Comparison of ENCODE assay signal across 16 cellular contexts in the genomic region with DNA sequence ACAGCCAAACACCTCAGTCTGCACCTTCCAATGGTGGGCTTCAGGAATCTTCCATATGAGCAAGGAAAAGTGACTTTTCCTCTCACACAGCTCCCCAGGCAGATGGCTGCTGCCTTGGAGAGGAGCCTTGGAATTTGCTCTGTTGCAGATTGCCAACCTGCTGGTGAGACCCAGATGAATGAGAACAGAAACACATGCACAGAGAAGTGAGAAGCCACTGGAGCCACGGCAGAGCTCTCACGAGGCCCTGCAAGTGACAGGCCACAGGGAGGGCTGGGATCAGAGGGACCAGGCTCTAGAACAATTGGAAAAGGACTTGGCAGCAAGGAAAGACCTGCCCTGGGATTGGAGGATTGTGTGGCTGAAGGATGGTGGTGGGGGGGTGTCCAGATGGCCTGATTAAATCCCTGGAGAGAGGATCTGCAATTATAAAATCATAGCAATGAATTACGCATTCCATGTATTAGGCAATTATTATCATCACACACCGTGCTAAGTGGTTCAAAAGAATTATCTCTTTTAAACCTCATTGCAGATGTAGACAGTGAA.
A peak's percentile ranks its signal among the peaks of the same experiment; 100 is the strongest.
DNase-seq lines count a peak whose midpoint lies in the region; ATAC-seq and TF ChIP-seq lines count a peak whose summit lies in the region.
"Had no signal": no experiment of that assay in that cellular context is flagged by ENCODE, and none has a peak within 500 bp of the region (broad histone marks: within the 10 kb centered on the region; RNA-seq: fewer than 3 reads in every experiment).

No MANE protein-coding gene starts in this region.

- no peaks in the 10 kb centered on the region for H3K4me1 Mint-ChIP-seq in Caco-2 (ENCODE audit: low read depth, unreplicated experiment)
- H3K4me1 Mint-ChIP-seq: B cell; CD8-positive, alpha-beta memory T cell had no signal

- H3K27me3 Mint-ChIP-seq in Caco-2 (ENCODE audit: insufficient read depth, unreplicated experiment) = peaks cover 10% of the 10 kb centered on the region

- no peak for TF ChIP-seq CTCF in Caco-2 (IDR thresholded peaks at IDR 0.05; ENCODE audit: insufficient read depth in 1 of 2, low read depth in 1 of 2, low read length in 1 of 2, severe bottlenecking in 1 of 2, unreplicated experiment in 1 of 2)

- H3K4me3 ChIP-seq in BLaER1 treated with 17β-estradiol and CSF1 and Interleukin-3, amounts not matched to agents 10 nM and 100 nM = no peak overlapping the region
- H3K4me3 ChIP-seq in Caco-2 (ENCODE audit: low read depth, low read length) = no peak overlapping the region
- H3K4me3 ChIP-seq: HAP-1 had no signal

- H3K36me3 ChIP-seq in BLaER1 treated with 17β-estradiol and CSF1 and Interleukin-3, amounts not matched to agents 10 nM and 100 nM = peaks cover 0 to 7% (median 0%) of the 10 kb centered on the region in 11 experiments; a peak in 1 of 22 replicates
- H3K36me3 ChIP-seq in Caco-2 (ENCODE audit: control insufficient read depth, insufficient read depth, low read length) = no peaks in the 10 kb centered on the region
- H3K36me3 ChIP-seq: HAP-1 had no signal

- H3K4me2 ChIP-seq in BLaER1 treated with 17β-estradiol and CSF1 and Interleukin-3, amounts not matched to agents 10 nM and 100 nM = peak overlapping the region in 7 of 11 experiments; percentile 2 to 55 (median 30); a peak in 10 of 22 replicates

- no peak overlapping the region for H3K4me3 Mint-ChIP-seq in Caco-2 (ENCODE audit: unreplicated experiment)
- H3K4me3 Mint-ChIP-seq: B cell; CD8-positive, alpha-beta memory T cell; IgD-negative memory B cell had no signal

- H3K27ac ChIP-seq in BLaER1 treated with 17β-estradiol and CSF1 and Interleukin-3, amounts not matched to agents 10 nM and 100 nM = peak overlapping the region in 1 of 11 experiments; percentile 38; a peak in 2 of 22 replicates

- intact Hi-C loops in sciatic nerve (cut with DNase I) = no loop called here
- intact Hi-C loops in Caco-2 (cut with micrococcal nuclease; ENCODE audit: unreplicated experiment) = no loop called here

- no peaks in the 10 kb centered on the region for H3K9me3 ChIP-seq in BLaER1 treated with 17β-estradiol and CSF1 and Interleukin-3, amounts not matched to agents 10 nM and 100 nM (replicated peaks in 1 of 11)
- H3K9me3 ChIP-seq in Caco-2 = no peaks in the 10 kb centered on the region
- H3K9me3 ChIP-seq: HAP-1 had no signal

- H4K20me1 ChIP-seq in BLaER1 treated with 17β-estradiol and CSF1 and Interleukin-3, amounts not matched to agents 10 nM and 100 nM = peaks cover 0 to 5% (median 0%) of the 10 kb centered on the region in 11 experiments; a peak in 3 of 22 replicates

- peak; percentile 81 for ATAC-seq in sciatic nerve

- peak; percentile 84 for DNase-seq in NCI-H2171 treated with DMSO at 0.1 percent for 48 hours (lab: John Stamatoyannopoulos, UW)
- peak; percentile 60 for DNase-seq in cerebellar cortex (ENCODE audit: low spot score)
- no peak for DNase-seq in sciatic nerve (ENCODE audit: low spot score)
- no peak for DNase-seq in Caco-2
- no peak for DNase-seq in NCI-H187 (lab: John Stamatoyannopoulos, UW)
- DNase-seq in NCI-H1417 treated with DMSO at 0.1 percent for 48 hours (lab: John Stamatoyannopoulos, UW) = no peak
- DNase-seq: CD8-positive, alpha-beta memory T cell; DMS53; NCI-H2081 treated with DMSO at 0.1 percent for 48 hours; NCI-H345; NCI-H774; SHP77 had no signal

- no TSS peak for BruUV-seq in Caco-2 (replicated peaks; lab: Mats Ljungman, UMichigan)

- peaks cover 0 to 33% (median 20%) of the 10 kb centered on the region in 10 experiments; a peak in 15 of 20 replicates for H3K4me1 ChIP-seq in BLaER1 treated with 17β-estradiol and CSF1 and Interleukin-3, amounts not matched to agents 10 nM and 100 nM
- H3K4me1 ChIP-seq in Caco-2 = no peaks in the 10 kb centered on the region
- H3K4me1 ChIP-seq: HAP-1 had no signal

- no peak overlapping the region for H3K9ac ChIP-seq in BLaER1 treated with 17β-estradiol and CSF1 and Interleukin-3, amounts not matched to agents 10 nM and 100 nM

- CTCF ChIA-PET in Caco-2 (lab: Charles Lee) = no interaction called here

- no peak overlapping the region for H3K27ac Mint-ChIP-seq in Caco-2 (ENCODE audit: unreplicated experiment)
- H3K27ac Mint-ChIP-seq: B cell, IgD-negative memory B cell had no signal

- peaks cover 1% of the 10 kb centered on the region for H3K9me3 Mint-ChIP-seq in Caco-2 (ENCODE audit: unreplicated experiment)
- H3K9me3 Mint-ChIP-seq: CD8-positive, alpha-beta memory T cell; IgD-negative memory B cell had no signal

- H3K36me3 Mint-ChIP-seq in Caco-2 (ENCODE audit: insufficient read depth, unreplicated experiment) = peaks cover 4% of the 10 kb centered on the region
- H3K36me3 Mint-ChIP-seq: IgD-negative memory B cell had no signal

- POLR2A ChIA-PET in Caco-2 (lab: Charles Lee) = no interaction called here

- no peaks in the 10 kb centered on the region for H3K27me3 ChIP-seq in BLaER1 treated with 17β-estradiol and CSF1 and Interleukin-3, amounts not matched to agents 10 nM and 100 nM
- no peaks in the 10 kb centered on the region for H3K27me3 ChIP-seq in Caco-2 (replicated peaks; ENCODE audit: control insufficient read depth, insufficient read depth, low read length)

Comparison
In these comparisons a context has a peak if more than half of its experiments do, and no peak if none do; other contexts are left out.
1. DNase-seq: peak in NCI-H2171 treated with DMSO at 0.1 percent for 48 hours (single experiment) and cerebellar cortex (single experiment); none in sciatic nerve (single experiment), Caco-2 (0 of 2), NCI-H187 (0 of 2) and NCI-H1417 treated with DMSO at 0.1 percent for 48 hours (single experiment).